In the genomic region with DNA sequence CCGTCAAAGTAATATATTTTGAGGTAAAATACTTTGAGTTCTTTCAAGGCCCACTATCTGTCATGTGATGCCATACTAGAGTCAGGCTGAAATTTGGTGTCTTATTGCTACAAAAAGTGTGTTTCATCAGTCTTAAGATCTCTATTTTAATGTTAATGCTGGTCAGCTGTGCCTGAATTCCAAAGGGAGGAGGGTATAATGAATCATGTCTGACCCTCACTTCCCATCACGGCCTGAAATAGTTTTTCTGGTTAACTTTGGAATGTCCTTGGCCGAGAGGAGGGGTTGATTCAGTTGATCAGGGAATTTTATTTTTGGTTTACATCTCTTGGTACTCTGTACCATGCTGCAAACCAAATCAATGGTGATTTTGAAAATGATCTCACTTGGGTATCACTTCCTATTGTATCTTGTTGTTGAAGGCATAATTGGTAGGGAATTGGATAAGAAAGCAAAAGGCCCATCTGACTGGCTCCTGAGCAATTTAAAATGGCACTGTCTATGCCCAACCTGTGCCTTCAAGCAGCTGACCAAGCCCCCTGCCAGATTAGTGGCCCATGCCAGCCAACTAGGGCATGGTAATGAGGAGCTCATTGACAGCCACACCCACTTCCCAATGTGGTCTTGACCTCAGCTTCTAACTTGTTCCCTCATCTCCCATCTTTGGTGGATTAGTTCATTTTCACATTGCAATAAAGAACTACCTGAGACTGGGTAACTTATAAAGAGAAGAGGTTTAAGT, we compare ENCODE assay signal across 17 cellular contexts. TPM values are rescaled to one million over a fixed set of nuclear protein-coding genes. Genes with fewer than 3 reads are reported as not detected.
DNase-seq lines count a peak whose midpoint lies in the region; TF ChIP-seq lines count a peak whose summit lies in the region.
"Had no signal": no experiment of that assay in that cellular context is flagged by ENCODE, and none has a peak within 500 bp of the region (broad histone marks: within the 10 kb centered on the region; RNA-seq: fewer than 3 reads in every experiment).

No MANE protein-coding gene starts in this region.

- TF ChIP-seq CTCF in BE2C (IDR thresholded peaks at IDR 0.05; ENCODE audit: low read depth, low read length): no peak
- TF ChIP-seq CTCF in prostate gland (IDR thresholded peaks at IDR 0.05): no peak

- H3K9me3 ChIP-seq in BE2C: no peaks in the 10 kb centered on the region
- no peaks in the 10 kb centered on the region for H3K9me3 ChIP-seq in prostate gland
- H3K9me3 ChIP-seq: left lung, uterus had no signal

- H3K36me3 ChIP-seq in BE2C (no peaks in the 10 kb centered on the region), prostate gland (no peaks in the 10 kb centered on the region)
- H3K36me3 ChIP-seq: left lung, uterus had no signal

- no peak for TF ChIP-seq POLR2A in prostate gland (IDR thresholded peaks at IDR 0.05)

- DNase-seq in ACHN (peak; percentile 65), HK-2 (ENCODE audit: unreplicated experiment) (peak; percentile 18), astrocyte of the hippocampus (ENCODE audit: low read depth, low spot score) (peak; percentile 86), iris pigment epithelial cell (ENCODE audit: low read depth) (peak; percentile 86), BE2C (no peak), DMS 273 (lab: John Stamatoyannopoulos, UW; ENCODE audit: unreplicated experiment) (no peak), prostate gland (ENCODE audit: low spot score) (no peak), NCI-H524 treated with DMSO at 0.1 percent for 48 hours (lab: John Stamatoyannopoulos, UW) (no peak)
- DNase-seq: activated naive CD4-positive, alpha-beta T cell treated with Interleukin-2 at 50 U/mL for 16 hours; DMS79 treated with DMSO at 0.1 percent for 48 hours; left lung; NCI-H1436 treated with DMSO at 0.1 percent for 48 hours; NCI-H748 treated with DMSO at 0.1 percent for 48 hours; SHP77 treated with DMSO at 0.1 percent for 48 hours; uterus had no signal

- intact Hi-C loops in prostate gland (cut with DNase I): no loop called here

- in situ Hi-C loops in ACHN (cut with HindIII; ENCODE audit: low pct_ligation_motif_present, low pct_unique_long_range_greater_than_20kb, low sequenced_read_pairs): no loop called here

- no peaks in the 10 kb centered on the region for H3K27me3 ChIP-seq in BE2C
- no peaks in the 10 kb centered on the region for H3K27me3 ChIP-seq in prostate gland (replicated peaks; ENCODE audit: insufficient read depth)
- H3K27me3 ChIP-seq: left lung, uterus had no signal

- no peak overlapping the region for H3K4me3 ChIP-seq in BE2C (ENCODE audit: low read depth, low read length)
- H3K4me3 ChIP-seq in prostate gland: no peak overlapping the region
- H3K4me3 ChIP-seq: A549, left lung, uterus had no signal

- H3K4me1 ChIP-seq in BE2C (no peaks in the 10 kb centered on the region), prostate gland (replicated peaks) (no peaks in the 10 kb centered on the region)
- H3K4me1 ChIP-seq: uterus had no signal

- 72% methylated on average over 3 of the region's 3 CpGs for WGBS in prostate gland

- H3K27ac ChIP-seq in prostate gland: no peak overlapping the region
- H3K27ac ChIP-seq: A549, left lung, uterus, VCaP had no signal

RNA-seq across cellular contexts. Expression of gene SLC35F5, which starts 6.1 kb away (rescaled TPM):
- 5.5 TPM for polyA plus RNA-seq in BE2C (2012; ENCODE audit: insufficient read depth, insufficient read length, low read depth)
- total RNA-seq in prostate gland: 10 to 100 TPM; 69.7 to 88.6 TPM

Comparison
In these comparisons a context has a peak if more than half of its experiments do, and no peak if none do; other contexts are left out.
1. DNase-seq: peak in ACHN (single experiment), HK-2 (single experiment), astrocyte of the hippocampus (single experiment) and iris pigment epithelial cell (single experiment); none in BE2C (single experiment), DMS 273 (single experiment), prostate gland (single experiment) and NCI-H524 treated with DMSO at 0.1 percent for 48 hours (single experiment).